ENCODE assay signal across 10 cellular contexts in genomic region chr5:90983148-90983547, GRCh38.
DNase-seq lines count a peak whose midpoint lies in the region; ATAC-seq and TF ChIP-seq lines count a peak whose summit lies in the region.
"Had no signal": no experiment of that assay in that cellular context is flagged by ENCODE, and none has a peak within 500 bp of the region (broad histone marks: within the 10 kb centered on the region; RNA-seq: fewer than 3 reads in every experiment).

No MANE protein-coding gene starts in this region.

- no peak overlapping the region for H3K4me3 ChIP-seq in fibroblast of the aortic adventitia (ENCODE audit: low read depth, low read length)
- H3K4me3 ChIP-seq: skin epidermis had no signal

- ATAC-seq in Right ventricle myocardium inferior (peak; percentile 13), HG03342 (IDR thresholded peaks at IDR 0.05; ENCODE audit: unreplicated experiment) (no peak)

- no peak for TF ChIP-seq CTCF in fibroblast of the aortic adventitia (IDR thresholded peaks at IDR 0.05; ENCODE audit: insufficient read depth, low read length)

- DNase-seq in Right ventricle myocardium inferior (ENCODE audit: missing footprints) (no peak), cardiac septum (ENCODE audit: low spot score) (no peak), SK-N-DZ (ENCODE audit: low spot score) (peak; percentile 94), fibroblast of the aortic adventitia (ENCODE audit: low read depth) (peak; percentile 82), stromal cell of bone marrow (ENCODE audit: low read depth) (peak; percentile 47), inferior parietal cortex (ENCODE audit: extremely low spot score) (no peak)
- no peak for DNase-seq in effector CD8-positive, alpha-beta T cell (lab: John Stamatoyannopoulos, UW)
- DNase-seq: activated CD4-positive, alpha-beta T cell treated with anti-CD3 and anti-CD28 coated beads, Interleukin-2, amount 50 U/mL, for 48 hours had no signal

- intact Hi-C loops in Right ventricle myocardium inferior (cut with DNase I), result no loop called here
- intact Hi-C loops in cardiac septum (cut with DNase I), result no loop called here

Comparison
In these comparisons a context has a peak if more than half of its experiments do, and no peak if none do; other contexts are left out.
1. DNase-seq: peak in SK-N-DZ (single experiment), fibroblast of the aortic adventitia (single experiment) and stromal cell of bone marrow (single experiment); none in Right ventricle myocardium inferior (single experiment), cardiac septum (single experiment), effector CD8-positive, alpha-beta T cell (single experiment) and inferior parietal cortex (single experiment).